Comparison of ENCODE assay signal across 22 cellular contexts in the genomic region with DNA sequence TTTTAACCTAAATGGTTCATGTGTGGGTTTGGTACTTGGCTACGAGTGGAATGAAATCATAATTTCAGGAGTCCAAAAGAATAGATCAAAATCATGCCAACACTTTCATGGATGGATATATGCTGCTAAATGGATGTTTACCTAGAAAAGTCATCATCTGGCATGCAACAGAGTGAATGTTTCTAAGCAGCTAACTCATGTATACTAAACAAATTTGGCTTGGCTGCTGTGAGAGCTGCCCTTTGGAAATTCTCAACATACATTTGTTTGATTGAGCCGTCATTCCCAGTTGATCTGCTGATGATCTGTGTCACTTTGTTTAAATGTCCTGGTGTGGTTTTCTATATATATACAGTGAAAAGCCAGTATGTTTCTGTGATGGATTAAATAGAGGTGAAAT.
"Had no signal": no experiment of that assay in that cellular context is flagged by ENCODE, and none has a peak within 500 bp of the region (broad histone marks: within the 10 kb centered on the region; RNA-seq: fewer than 3 reads in every experiment).

No MANE protein-coding gene starts in this region.

- H3K36me3 ChIP-seq: left ventricle myocardium inferior, ovary, right atrium auricular region, stomach, thyroid gland, transverse colon, upper lobe of right lung had no signal

- H3K27ac ChIP-seq: hepatocyte, left ventricle myocardium inferior, ovary, right atrium auricular region, skin epidermis, stomach, testis, thyroid gland, transverse colon, upper lobe of right lung had no signal

- H3K4me1 ChIP-seq: left ventricle myocardium inferior, right atrium auricular region, testis had no signal

- H3K79me2 ChIP-seq: hepatocyte had no signal

- ATAC-seq: mucosa of descending colon; naive thymus-derived CD4-positive, alpha-beta T cell; natural killer cell treated with Interleukin-12 subunit alpha and Interleukin-12 subunit beta and Interleukin-15 and Interleukin-18, amount 100 ng/mL, for 72 hours; sciatic nerve; stimulated activated naive B cell treated with anti-CD40 and anti-IgM and Interleukin-4, amounts not matched to agents 10 μg/mL and 1 μg/mL and 100 μg/mL, for 72 hours; stimulated activated naive CD8-positive, alpha-beta T cell treated with anti-CD3 and anti-CD28 coated beads, Interleukin-15, Interleukin-2, amounts not matched to agents 100 U/mL and 50 U/mL, for 24 hours; upper lobe of right lung had no signal

- DNase-seq: left ventricle myocardium inferior; midbrain; mucosa of descending colon; naive thymus-derived CD4-positive, alpha-beta T cell; ovary; stimulated activated CD4-positive, alpha-beta T cell treated with anti-CD3 and anti-CD28 coated beads, Interleukin-12 subunit alpha, Interleukin-12 subunit beta, amount 100 ng/mL, for 4 hours; stimulated activated CD4-positive, alpha-beta T cell treated with anti-CD3 and anti-CD28 coated beads, Interleukin-15, amount 100 ng/mL, for 24 hours; stimulated activated CD4-positive, alpha-beta T cell treated with anti-CD3 and anti-CD28 coated beads, Interleukin-2, amount 100 ng/mL, for 24 hours; stimulated activated CD4-positive, alpha-beta T cell treated with anti-CD3 and anti-CD28 coated beads, Interleukin-4, amount 100 ng/mL, for 1 hour; stimulated activated naive B cell treated with anti-CD40 and anti-IgM and Interleukin-4, amounts not matched to agents 10 μg/mL and 1 μg/mL and 100 μg/mL, for 72 hours; stimulated activated naive CD8-positive, alpha-beta T cell treated with anti-CD3 and anti-CD28 coated beads, Interleukin-15, Interleukin-2, amounts not matched to agents 100 U/mL and 50 U/mL, for 24 hours; stomach; testis; thyroid gland; transverse colon; upper lobe of right lung had no signal

- H3K27me3 ChIP-seq: hepatocyte, ovary, right atrium auricular region, stomach, testis, thyroid gland, transverse colon, upper lobe of right lung had no signal

- H3K4me3 ChIP-seq: hepatocyte, left ventricle myocardium inferior, lung, mucosa of descending colon, ovary, right atrium auricular region, skin epidermis, stomach, testis, thyroid gland, transverse colon, upper lobe of right lung had no signal

- H3K4me2 ChIP-seq: hepatocyte had no signal

- H2AFZ ChIP-seq: hepatocyte had no signal

- H3K9me3 ChIP-seq: left ventricle myocardium inferior, mucosa of descending colon, ovary, right atrium auricular region, stomach, testis, thyroid gland, transverse colon, upper lobe of right lung had no signal
